In the genomic region with DNA sequence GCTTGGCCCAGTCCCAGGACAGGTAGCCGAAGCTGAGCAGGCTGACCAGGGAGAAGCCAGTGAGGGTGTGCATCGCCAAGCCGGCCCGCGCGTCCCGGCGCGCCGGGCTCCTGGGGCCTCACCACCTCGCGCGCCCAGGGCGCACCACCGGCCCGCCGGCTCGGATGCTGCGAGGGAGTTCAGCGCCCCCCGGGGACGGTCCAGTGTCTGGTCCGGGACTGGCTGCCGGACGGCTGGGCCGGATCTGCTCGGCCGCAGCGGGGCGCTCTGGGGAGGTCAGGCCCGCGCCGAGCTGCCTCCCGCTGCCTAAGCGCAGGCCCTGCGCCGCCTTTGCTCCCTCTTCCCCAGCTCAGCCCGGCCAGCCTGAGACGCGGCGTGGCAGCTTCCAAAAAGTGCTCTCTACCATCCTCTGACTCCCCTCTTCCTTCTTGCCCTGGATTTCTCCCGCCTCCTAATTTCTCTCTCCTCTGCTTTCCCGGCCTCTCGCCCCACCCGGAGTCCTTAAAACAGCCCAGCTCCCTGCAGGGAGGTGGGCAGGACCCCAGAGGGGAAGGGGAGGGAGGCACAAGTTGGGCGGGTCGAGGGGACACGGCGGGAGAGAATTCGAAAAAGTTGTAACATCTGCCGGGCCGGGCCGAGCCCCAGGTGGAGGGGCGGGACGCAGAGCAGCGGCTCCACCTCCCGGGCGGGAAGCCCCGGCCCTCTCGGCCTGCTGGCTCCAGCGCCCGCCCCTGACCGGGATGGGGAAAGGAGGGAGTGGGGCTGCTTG, we compare ENCODE assay signal across 10 cellular contexts. TPM values are rescaled to one million over a fixed set of nuclear protein-coding genes. Genes with fewer than 3 reads are reported as not detected.
DNase-seq lines count a peak whose midpoint lies in the region; ATAC-seq and TF ChIP-seq lines count a peak whose summit lies in the region.
"Had no signal": no experiment of that assay in that cellular context is flagged by ENCODE, and none has a peak within 500 bp of the region (broad histone marks: within the 10 kb centered on the region; RNA-seq: fewer than 3 reads in every experiment).

Gene ARSI (minus strand): TSS at position 605 of the 769 bp plus-strand sequence. CDS start 532 bp downstream, at position 73.

- TF ChIP-seq CTCF in endodermal cell (conservative IDR thresholded peaks at IDR 0.05) (peak; percentile 71), lower lobe of right lung (IDR thresholded peaks at IDR 0.05) (no peak), upper lobe of right lung (IDR thresholded peaks at IDR 0.05) (peak; percentile 24)

- peak; percentile 49 for DNase-seq in NCI-H2227 (lab: John Stamatoyannopoulos, UW; ENCODE audit: unreplicated experiment)
- no peak for DNase-seq in NCI-H2227 treated with DMSO at 0.1 percent for 48 hours (lab: John Stamatoyannopoulos, UW)
- DNase-seq in endodermal cell, result peak; percentile 94
- DNase-seq in lower lobe of right lung, result no peak
- DNase-seq in upper lobe of right lung, result no peak
- DNase-seq in activated CD4-positive, alpha-beta memory T cell treated with anti-CD3 and anti-CD28 coated beads for 36 hours, result no peak
- DNase-seq in SK-N-DZ (ENCODE audit: low spot score), result no peak
- DNase-seq: T-cell had no signal

- no peaks in the 10 kb centered on the region for H3K36me3 ChIP-seq in endodermal cell (ENCODE audit: control insufficient read depth, insufficient read depth, low read length)
- H3K36me3 ChIP-seq in lower lobe of right lung, result no peaks in the 10 kb centered on the region
- H3K36me3 ChIP-seq in upper lobe of right lung, result no peaks in the 10 kb centered on the region

- H3K27ac Mint-ChIP-seq in endodermal cell, result peak within 1 kb of the TSS; percentile 88
- H3K27ac Mint-ChIP-seq in activated CD4-positive, alpha-beta memory T cell treated with anti-CD3 and anti-CD28 coated beads for 36 hours, result no peak within 1 kb of the TSS
- H3K27ac Mint-ChIP-seq: T-cell had no signal

- intact Hi-C loops in lower lobe of right lung (cut with DNase I), result no loop called here
- intact Hi-C loops in upper lobe of right lung (cut with DNase I), result no loop called here
- intact Hi-C loops in activated CD4-positive, alpha-beta memory T cell treated with anti-CD3 and anti-CD28 coated beads for 36 hours (cut with micrococcal nuclease), result no loop called here

- peaks cover 21% of the 10 kb centered on the region for H3K4me1 ChIP-seq in endodermal cell (ENCODE audit: control insufficient read depth, insufficient read depth, low read length)
- H3K4me1 ChIP-seq in lower lobe of right lung, result peaks cover 23% of the 10 kb centered on the region
- peaks cover 15% of the 10 kb centered on the region for H3K4me1 ChIP-seq in upper lobe of right lung

- H3K4me3 Mint-ChIP-seq in endodermal cell, result peak within 1 kb of the TSS; percentile 62
- no peak within 1 kb of the TSS for H3K4me3 Mint-ChIP-seq in activated CD4-positive, alpha-beta memory T cell treated with anti-CD3 and anti-CD28 coated beads for 36 hours

- no peaks in the 10 kb centered on the region for H3K9me3 Mint-ChIP-seq in endodermal cell
- H3K9me3 Mint-ChIP-seq in activated CD4-positive, alpha-beta memory T cell treated with anti-CD3 and anti-CD28 coated beads for 36 hours, result no peaks in the 10 kb centered on the region
- H3K9me3 Mint-ChIP-seq: T-cell had no signal

- H3K27me3 ChIP-seq in endodermal cell (ENCODE audit: control insufficient read depth, insufficient read depth, low read length, poor library complexity, severe bottlenecking), result peaks cover 36% of the 10 kb centered on the region
- peaks cover 25% of the 10 kb centered on the region for H3K27me3 ChIP-seq in lower lobe of right lung (ENCODE audit: low read depth)
- H3K27me3 ChIP-seq in upper lobe of right lung, result peaks cover 23% of the 10 kb centered on the region

- H3K4me3 ChIP-seq in endodermal cell (ENCODE audit: low read length) (peak within 1 kb of the TSS; percentile 71), lower lobe of right lung (peak within 1 kb of the TSS; percentile 49), upper lobe of right lung (peak within 1 kb of the TSS; percentile 45)

- peak; percentile 67 to 68 for ATAC-seq in lower lobe of right lung
- peak; percentile 58 for ATAC-seq in upper lobe of right lung
- ATAC-seq in GM21529 (IDR thresholded peaks at IDR 0.05; ENCODE audit: unreplicated experiment), result no peak
- ATAC-seq: T-cell had no signal

- peak within 1 kb of the TSS; percentile 65 for H3K9ac ChIP-seq in endodermal cell (ENCODE audit: extremely low read depth, low read length, poor library complexity, severe bottlenecking)

- POLR2A ChIA-PET in activated CD4-positive, alpha-beta memory T cell treated with anti-CD3 and anti-CD28 coated beads for 36 hours (lab: Charles Lee), result no interaction called here

- no peaks in the 10 kb centered on the region for H3K9me3 ChIP-seq in endodermal cell (ENCODE audit: control insufficient read depth, low read length)
- no peaks in the 10 kb centered on the region for H3K9me3 ChIP-seq in lower lobe of right lung
- no peaks in the 10 kb centered on the region for H3K9me3 ChIP-seq in upper lobe of right lung

- WGBS in endodermal cell (ENCODE audit: insufficient coverage in 1 of 2, insufficient read length in 1 of 2), 2 experiments, result 3 to 4% methylated on average over 27 to 63 of the region's 63 CpGs

- H3K4me1 Mint-ChIP-seq in endodermal cell, result peaks cover 39% of the 10 kb centered on the region
- H3K4me1 Mint-ChIP-seq in activated CD4-positive, alpha-beta memory T cell treated with anti-CD3 and anti-CD28 coated beads for 36 hours (ENCODE audit: low read depth), result peaks cover 4% of the 10 kb centered on the region

- H3K27me3 Mint-ChIP-seq in endodermal cell (ENCODE audit: insufficient read depth), result peaks cover 59% of the 10 kb centered on the region
- H3K27me3 Mint-ChIP-seq in activated CD4-positive, alpha-beta memory T cell treated with anti-CD3 and anti-CD28 coated beads for 36 hours, result peaks cover 25% of the 10 kb centered on the region

- CTCF ChIA-PET in activated CD4-positive, alpha-beta memory T cell treated with anti-CD3 and anti-CD28 coated beads for 36 hours (lab: Charles Lee), result no interaction called here

- H3K27ac ChIP-seq in endodermal cell (ENCODE audit: low read depth, low read length) (no peak within 1 kb of the TSS), lower lobe of right lung (peak within 1 kb of the TSS; percentile 73), upper lobe of right lung (peak within 1 kb of the TSS; percentile 78)
- H3K27ac ChIP-seq: C4-2B had no signal

- no peaks in the 10 kb centered on the region for H3K36me3 Mint-ChIP-seq in endodermal cell (ENCODE audit: low read depth)
- H3K36me3 Mint-ChIP-seq in activated CD4-positive, alpha-beta memory T cell treated with anti-CD3 and anti-CD28 coated beads for 36 hours, result no peaks in the 10 kb centered on the region
- H3K36me3 Mint-ChIP-seq: T-cell had no signal

RNA-seq across cellular contexts. Expression of gene ARSI, which starts in this region (rescaled TPM):
- total RNA-seq in endodermal cell (1 to 10 TPM; 2.4 to 2.7 TPM), lower lobe of right lung (3.5 TPM), upper lobe of right lung (4.0 TPM)
- 3.2 TPM for polyA plus RNA-seq in endodermal cell (2013, experiment 1 of 2)
- polyA plus RNA-seq in endodermal cell (2013, experiment 2 of 2), result 3.6 TPM
- total RNA-seq in activated CD4-positive, alpha-beta memory T cell treated with anti-CD3 and anti-CD28 coated beads for 36 hours, result not detected
- polyA plus RNA-seq in SK-N-DZ (2014; cell fraction: cytosol; rRNA removed), result 2.3 and 3.3 TPM in 2 replicates
- 0.39 and 1.2 TPM in 2 replicates for polyA plus RNA-seq in SK-N-DZ (2014; cell fraction: nucleus; rRNA removed)

Comparison
In these comparisons a context has a peak if more than half of its experiments do, and no peak if none do; other contexts are left out.
1. DNase-seq: peak in NCI-H2227 (single experiment) and endodermal cell (single experiment); none in NCI-H2227 treated with DMSO at 0.1 percent for 48 hours (single experiment), lower lobe of right lung (single experiment), upper lobe of right lung (single experiment), activated CD4-positive, alpha-beta memory T cell treated with anti-CD3 and anti-CD28 coated beads for 36 hours (single experiment) and SK-N-DZ (single experiment).
2. Peak in every context shown above with its lines, with median percentiles within 50 percentile points of each other: H3K4me3 ChIP-seq.